9 cellular contexts compared by ENCODE assay signal in genomic region chr11:66467034-66467659, GRCh38. TPM values are rescaled to one million over a fixed set of nuclear protein-coding genes. Genes with fewer than 3 reads are reported as not detected.
DNase-seq lines count a peak whose midpoint lies in the region; ATAC-seq and TF ChIP-seq lines count a peak whose summit lies in the region.
"Had no signal": no experiment of that assay in that cellular context is flagged by ENCODE, and none has a peak within 500 bp of the region (broad histone marks: within the 10 kb centered on the region; RNA-seq: fewer than 3 reads in every experiment).

No MANE protein-coding gene starts in this region.

- peak; percentile 41 for ATAC-seq in HG02642 (IDR thresholded peaks at IDR 0.05; ENCODE audit: poor library complexity, unreplicated experiment)
- ATAC-seq in PC-3, result peak; percentile 61
- peak; percentile 34 to 63 for ATAC-seq in lower lobe of right lung

- H3K4me1 Mint-ChIP-seq in chondrocyte (ENCODE audit: low read depth), result peaks cover 14% of the 10 kb centered on the region

- H3K27ac ChIP-seq in PC-3 (ENCODE audit: low read length) (no peak overlapping the region), lower lobe of right lung (peak overlapping the region; percentile 58), temporal lobe (ENCODE audit: low read depth, low read length) (peak overlapping the region; percentile 54)

- peak overlapping the region; percentile 78 for H3K4me3 Mint-ChIP-seq in chondrocyte (ENCODE audit: unreplicated experiment)

- H3K4me2 ChIP-seq in PC-3 (ENCODE audit: low read length), result peak overlapping the region; percentile 100

- H3K4me1 ChIP-seq in PC-3 (ENCODE audit: insufficient read depth, low read length), result peaks cover 20% of the 10 kb centered on the region
- peaks cover 25% of the 10 kb centered on the region for H3K4me1 ChIP-seq in lower lobe of right lung

- CTCF ChIA-PET in GM10248 (lab: Yijun Ruan, JAX) (interaction anchor here (0.9 to 8.3 kb wide), 11 partner anchors 12 to 211 kb away, joined by 3 to 83 read pairs (median 5); partner anchors contain the start of genes DPP3, MRPL11 and RBM4B), PC-3 (lab: Charles Lee) (interaction anchor here (0.5 to 1.4 kb wide), 4 partner anchors 13 to 1671 kb away, joined by 3 to 18 read pairs (median 6); partner anchors contain the start of genes DPP3 and MRPL11)

- DNase-seq in 8988T, result peak; percentile 87
- peak; percentile 55 for DNase-seq in GM10248 (ENCODE audit: extremely low spot score)
- peak; percentile 43 for DNase-seq in PC-3
- no peak for DNase-seq in chondrocyte (ENCODE audit: low spot score)
- DNase-seq in lower lobe of right lung, result peak; percentile 71
- no peak for DNase-seq in OCI-M2 (lab: John Stamatoyannopoulos, UW; ENCODE audit: unreplicated experiment)

- intact Hi-C loops in PC-3 (cut with micrococcal nuclease) (loop anchor here (2.0 kb wide), 1 partner anchor 28 kb away; the partner anchor contains the start of gene MRPL11), lower lobe of right lung (cut with DNase I) (no loop called here)

- no peaks in the 10 kb centered on the region for H3K9me2 ChIP-seq in PC-3 (replicated peaks; ENCODE audit: low read length)

- no peaks in the 10 kb centered on the region for H4K20me1 ChIP-seq in PC-3 (ENCODE audit: low read length)

- no peaks in the 10 kb centered on the region for H3F3A ChIP-seq in PC-3 (ENCODE audit: low read length, unreplicated experiment)

- H3K9me3 Mint-ChIP-seq in chondrocyte (ENCODE audit: low read depth), result no peaks in the 10 kb centered on the region

- no peaks in the 10 kb centered on the region for H3K27me3 Mint-ChIP-seq in chondrocyte (ENCODE audit: low read depth)

- H3K9ac ChIP-seq in PC-3 (ENCODE audit: low read length), result peak overlapping the region; percentile 73

- no peaks in the 10 kb centered on the region for H3K27me3 ChIP-seq in PC-3 (ENCODE audit: low read length)
- H3K27me3 ChIP-seq in lower lobe of right lung (ENCODE audit: low read depth), result no peaks in the 10 kb centered on the region

- peaks cover 3% of the 10 kb centered on the region for H3K36me3 Mint-ChIP-seq in chondrocyte (ENCODE audit: low read depth)

- H3K79me2 ChIP-seq in PC-3 (ENCODE audit: low read length), result peaks cover 14% of the 10 kb centered on the region

- H3K9me3 ChIP-seq in PC-3 (ENCODE audit: low read length) (no peaks in the 10 kb centered on the region), lower lobe of right lung (no peaks in the 10 kb centered on the region)

- H3K27ac Mint-ChIP-seq in chondrocyte (ENCODE audit: unreplicated experiment), result no peak overlapping the region

- POLR2A ChIA-PET in GM10248 (lab: Yijun Ruan, JAX) (interaction anchor here (0.6 to 1.0 kb wide), 3 partner anchors 13 to 176 kb away, joined by 6 to 14 read pairs (median 6); partner anchors contain the start of genes DPP3 and RBM4), PC-3 (lab: Charles Lee; ENCODE audit: unreplicated experiment) (interaction anchor here (0.5 to 1.5 kb wide), 5 partner anchors 11 to 560 kb away, joined by 3 to 15 read pairs (median 9); partner anchors contain the start of genes BRMS1 and DPP3)

- no peak for TF ChIP-seq CTCF in GM10248 (IDR thresholded peaks at IDR 0.05; ENCODE audit: control extremely low read depth, extremely low read depth, low read depth, missing control alignments)
- TF ChIP-seq CTCF in PC-3 (conservative IDR thresholded peaks at IDR 0.05; ENCODE audit: low read depth, low read length), result peak; percentile 30; the same call in 1 of the 2 replicates
- peak; percentile 66 for TF ChIP-seq CTCF in chondrocyte (IDR thresholded peaks at IDR 0.05)
- peak; percentile 40 for TF ChIP-seq CTCF in lower lobe of right lung (IDR thresholded peaks at IDR 0.05)

- no TSS peak for BruUV-seq in PC-3 (replicated peaks; lab: Mats Ljungman, UMichigan)

- peak overlapping the region; percentile 77 for H2AFZ ChIP-seq in PC-3 (ENCODE audit: low read length)

- H3K36me3 ChIP-seq in PC-3 (ENCODE audit: low read depth, low read length), result peaks cover under 1% of the 10 kb centered on the region; the same call in 1 of the 2 replicates
- H3K36me3 ChIP-seq in lower lobe of right lung, result peaks cover 13% of the 10 kb centered on the region

- H3K4me3 ChIP-seq in PC-3 (ENCODE audit: low read length), result peak overlapping the region; percentile 92
- H3K4me3 ChIP-seq in lower lobe of right lung, result peak overlapping the region; percentile 70

RNA-seq across cellular contexts. Expression of gene PELI3, which starts 0.4 kb away (rescaled TPM):
- total RNA-seq in PC-3 (2014; rRNA removed), result 22.9 and 35.2 TPM in 2 replicates
- total RNA-seq in chondrocyte, result 9.1 to 10.5 TPM (median 10.0 TPM) in 3 replicates
- 21.4 TPM for total RNA-seq in lower lobe of right lung
- 11.8 TPM for total RNA-seq in temporal lobe

RNA-seq across cellular contexts. Expression of gene DPP3, which starts 13.1 kb away (rescaled TPM):
- total RNA-seq in PC-3 (2014; rRNA removed) (135 and 165 TPM in 2 replicates), chondrocyte (43.2 to 54.7 TPM (median 44.4 TPM) in 3 replicates), lower lobe of right lung (32.7 TPM), temporal lobe (31.2 TPM)

RNA-seq across cellular contexts. Expression of gene MRPL11, which starts 28.5 kb away (rescaled TPM):
- 214 and 321 TPM in 2 replicates for total RNA-seq in PC-3 (2014; rRNA removed)
- total RNA-seq in chondrocyte, result 30.9 to 45.6 TPM (median 35.9 TPM) in 3 replicates
- total RNA-seq in lower lobe of right lung, result 32.7 TPM
- 12.3 TPM for total RNA-seq in temporal lobe

RNA-seq across cellular contexts. Expression of gene BBS1, which starts 43.3 kb away (rescaled TPM):
- 24.4 and 28.4 TPM in 2 replicates for total RNA-seq in PC-3 (2014; rRNA removed)
- total RNA-seq in chondrocyte, result 18.1 to 40.6 TPM (median 20.6 TPM) in 3 replicates
- total RNA-seq in lower lobe of right lung, result 41.4 TPM
- 31.0 TPM for total RNA-seq in temporal lobe

RNA-seq across cellular contexts. Expression of gene NPAS4, which starts 46.3 kb away (rescaled TPM):
- total RNA-seq in PC-3 (2014; rRNA removed) (not detected in 2 replicates), chondrocyte (0.60 to 1.7 TPM (median 1.2 TPM) in 3 replicates), lower lobe of right lung (not detected), temporal lobe (10.1 TPM)
- total RNA-seq: NCI-H460 had no signal

Comparison
In these comparisons a context has a peak if more than half of its experiments do, and no peak if none do; other contexts are left out.
1. DNase-seq: peak in 8988T (single experiment), GM10248 (single experiment), PC-3 (single experiment) and lower lobe of right lung (single experiment); none in chondrocyte (single experiment) and OCI-M2 (single experiment).
2. Peak in every context shown above with its lines, with median percentiles within 50 percentile points of each other: ATAC-seq.